In genomic region chr12:57240069-57240921, GRCh38 we compare ENCODE assay signal across 8 cellular contexts. TPM values are rescaled to one million over a fixed set of nuclear protein-coding genes. Genes with fewer than 3 reads are reported as not detected.
DNase-seq lines count a peak whose midpoint lies in the region; ATAC-seq and TF ChIP-seq lines count a peak whose summit lies in the region.

No MANE protein-coding gene starts in this region.

- peak; percentile 75 for DNase-seq in ELR (ENCODE audit: low read depth)
- peak; percentile 60 for DNase-seq in LHCN-M2 (ENCODE audit: low read depth)
- DNase-seq in SJSA1 (ENCODE audit: low read depth in 1 of 2, low spot score in 2 of 2), result peak; percentile 50 to 52
- peak; percentile 85 for DNase-seq in adipocyte (ENCODE audit: low read depth)
- DNase-seq in hepatocyte (ENCODE audit: low spot score), result peak; percentile 85
- no peak for DNase-seq in sciatic nerve (ENCODE audit: low spot score)
- DNase-seq in omental fat pad (ENCODE audit: low spot score), result no peak

- H3K27ac ChIP-seq in SJSA1, result no peak overlapping the region
- H3K27ac ChIP-seq in hepatocyte, result no peak overlapping the region

- TF ChIP-seq CTCF in hepatocyte (IDR thresholded peaks at IDR 0.05; ENCODE audit: poor library complexity) (no peak), omental fat pad (IDR thresholded peaks at IDR 0.05) (no peak)

- peaks cover 5% of the 10 kb centered on the region for H4K20me1 ChIP-seq in hepatocyte (ENCODE audit: insufficient read depth, poor library complexity, severe bottlenecking)

- H3K36me3 ChIP-seq in SJSA1 (peaks cover 8% of the 10 kb centered on the region; the same call in 1 of the 2 replicates), adipocyte (ENCODE audit: control insufficient read depth, insufficient read depth, low read length, severe bottlenecking) (no peaks in the 10 kb centered on the region), hepatocyte (replicated peaks; ENCODE audit: insufficient read depth, low read depth) (no peaks in the 10 kb centered on the region)

- peak overlapping the region; percentile 61 for H2AFZ ChIP-seq in hepatocyte

- H3K4me1 ChIP-seq in SJSA1 (replicated peaks), result peaks cover 30% of the 10 kb centered on the region
- peaks cover 37% of the 10 kb centered on the region for H3K4me1 ChIP-seq in adipocyte (ENCODE audit: control insufficient read depth, insufficient read depth, low read length)
- peaks cover 59% of the 10 kb centered on the region for H3K4me1 ChIP-seq in hepatocyte (ENCODE audit: insufficient read depth)

- H3K9me2 ChIP-seq in hepatocyte (replicated peaks; ENCODE audit: insufficient read depth), result no peaks in the 10 kb centered on the region

- H3K9me3 ChIP-seq in SJSA1 (replicated peaks) (no peaks in the 10 kb centered on the region), adipocyte (ENCODE audit: control insufficient read depth, low read length) (no peaks in the 10 kb centered on the region), hepatocyte (ENCODE audit: low read depth) (no peaks in the 10 kb centered on the region)

- H3K27me3 ChIP-seq in SJSA1 (replicated peaks), result peaks cover 5% of the 10 kb centered on the region; the same call in 1 of the 2 replicates
- peaks cover 4% of the 10 kb centered on the region for H3K27me3 ChIP-seq in adipocyte (replicated peaks; ENCODE audit: control insufficient read depth, insufficient read depth, low read length)
- H3K27me3 ChIP-seq in hepatocyte, result peaks cover 76% of the 10 kb centered on the region

- peak overlapping the region; percentile 91 for H3K9ac ChIP-seq in adipocyte (ENCODE audit: low read length)

- H3K79me2 ChIP-seq in hepatocyte, result no peaks in the 10 kb centered on the region

- peak; percentile 4 for ATAC-seq in sciatic nerve
- no peak for ATAC-seq in omental fat pad (ENCODE audit: low FRiP score)
- no peak for ATAC-seq in HG03442 (IDR thresholded peaks at IDR 0.05; ENCODE audit: unreplicated experiment)

- 2% methylated on average over 61 of the region's 72 CpGs for WGBS in hepatocyte (ENCODE audit: low lambda C conversion rate, missing lambda C conversion rate)

- H3K4me3 ChIP-seq in SJSA1 (peak overlapping the region; percentile 45), adipocyte (ENCODE audit: low read length) (peak overlapping the region; percentile 81), hepatocyte (peak overlapping the region; percentile 52)

- peak overlapping the region; percentile 100 for H3K4me2 ChIP-seq in hepatocyte

- intact Hi-C loops in sciatic nerve (cut with DNase I), result no loop called here

RNA-seq across cellular contexts. Expression of gene STAC3, which starts 10.7 kb away (rescaled TPM):
- total RNA-seq in LHCN-M2 (2014; rRNA removed) (10.0 and 29.8 TPM in 2 replicates), hepatocyte (0.23 and 1.1 TPM in 2 replicates), sciatic nerve (1.9 TPM), omental fat pad (1 to 10 TPM; 2.0 to 3.7 (median 2.6) TPM)
- 7.8 TPM for polyA plus RNA-seq in LHCN-M2 (2012)
- 0.68 TPM in 1 of 2 replicates, not detected in the other for total RNA-seq in SJSA1 (2014; rRNA removed; shearing (Covaris generic))
- 0.49 and 0.83 TPM in 2 replicates for polyA plus RNA-seq in hepatocyte

RNA-seq across cellular contexts. Expression of gene SHMT2, which starts 10.8 kb away (rescaled TPM):
- total RNA-seq in LHCN-M2 (2014; rRNA removed) (143 and 171 TPM in 2 replicates), hepatocyte (168 and 193 TPM in 2 replicates), sciatic nerve (41.9 TPM), omental fat pad (10 to 100 TPM; 45.2 to 66.4 (median 55.0) TPM)
- polyA plus RNA-seq in LHCN-M2 (2012), result 139 TPM
- 94.1 and 130 TPM in 2 replicates for total RNA-seq in SJSA1 (2014; rRNA removed; shearing (Covaris generic))
- 85.3 and 126 TPM in 2 replicates for polyA plus RNA-seq in hepatocyte

RNA-seq across cellular contexts. Expression of gene NXPH4, which starts 23.7 kb away (rescaled TPM):
- total RNA-seq in LHCN-M2 (2014; rRNA removed) (1.2 and 1.4 TPM in 2 replicates), hepatocyte (0.52 and 1.1 TPM in 2 replicates), sciatic nerve (0.27 TPM), omental fat pad (1 to 10 TPM in 2 of 4 donors, under 1 TPM in 1, not detected in 1; 0.56 to 2.4 (median 1.4) TPM)
- polyA plus RNA-seq in LHCN-M2 (2012), result 3.1 TPM
- total RNA-seq in SJSA1 (2014; rRNA removed; shearing (Covaris generic)), result 0.13 TPM in 1 of 2 replicates, not detected in the other
- polyA plus RNA-seq in hepatocyte, result 2.7 and 3.3 TPM in 2 replicates

Comparison
In these comparisons a context has a peak if more than half of its experiments do, and no peak if none do; other contexts are left out.
1. DNase-seq: peak in ELR (single experiment), LHCN-M2 (single experiment), SJSA1 (2 of 2), adipocyte (single experiment) and hepatocyte (single experiment); none in sciatic nerve (single experiment) and omental fat pad (single experiment).
2. Peak in every context shown above with its lines, with median percentiles within 50 percentile points of each other: H3K4me3 ChIP-seq.